ENCODE assay signal across 2 cellular contexts in genomic region chr2:42339191-42339912, GRCh38.
A peak's percentile ranks its signal among the peaks of the same experiment; 100 is the strongest.
TF ChIP-seq lines count a peak whose summit lies in the region.

No MANE protein-coding gene starts in this region.

TF ChIP-seq in HCT116, 20 proteins besides CTCF, POLR2A, EP300 and RAD21:
- no peak for TF ChIP-seq MAX (IDR thresholded peaks at IDR 0.05)
- TF ChIP-seq TCF7L2 (IDR thresholded peaks at IDR 0.05; ENCODE audit: borderline replicate concordance, extremely low read depth, insufficient read depth, insufficient read length) = no peak
- TF ChIP-seq CBX3 (IDR thresholded peaks at IDR 0.05; ENCODE audit: low read depth) = no peak
- no peak for TF ChIP-seq YY1 (IDR thresholded peaks at IDR 0.05; ENCODE audit: extremely low read depth, insufficient replicate concordance, low read depth, low read length)
- TF ChIP-seq SP1 (IDR thresholded peaks at IDR 0.05; ENCODE audit: low read depth) = no peak
- TF ChIP-seq SIN3A (IDR thresholded peaks at IDR 0.05; ENCODE audit: low read depth) = no peak
- TF ChIP-seq, protein P1, sequence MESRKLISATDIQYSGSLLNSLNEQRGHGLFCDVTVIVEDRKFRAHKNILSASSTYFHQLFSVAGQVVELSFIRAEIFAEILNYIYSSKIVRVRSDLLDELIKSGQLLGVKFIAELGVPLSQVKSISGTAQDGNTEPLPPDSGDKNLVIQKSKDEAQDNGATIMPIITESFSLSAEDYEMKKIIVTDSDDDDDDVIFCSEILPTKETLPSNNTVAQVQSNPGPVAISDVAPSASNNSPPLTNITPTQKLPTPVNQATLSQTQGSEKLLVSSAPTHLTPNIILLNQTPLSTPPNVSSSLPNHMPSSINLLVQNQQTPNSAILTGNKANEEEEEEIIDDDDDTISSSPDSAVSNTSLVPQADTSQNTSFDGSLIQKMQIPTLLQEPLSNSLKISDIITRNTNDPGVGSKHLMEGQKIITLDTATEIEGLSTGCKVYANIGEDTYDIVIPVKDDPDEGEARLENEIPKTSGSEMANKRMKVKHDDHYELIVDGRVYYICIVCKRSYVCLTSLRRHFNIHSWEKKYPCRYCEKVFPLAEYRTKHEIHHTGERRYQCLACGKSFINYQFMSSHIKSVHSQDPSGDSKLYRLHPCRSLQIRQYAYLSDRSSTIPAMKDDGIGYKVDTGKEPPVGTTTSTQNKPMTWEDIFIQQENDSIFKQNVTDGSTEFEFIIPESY (IDR thresholded peaks at IDR 0.05; ENCODE audit: extremely low read depth, insufficient replicate concordance, low read length) = no peak
- no peak for TF ChIP-seq EZH2phosphoT487 (IDR thresholded peaks at IDR 0.05; ENCODE audit: borderline replicate concordance)
- no peak for TF ChIP-seq ATF3 (IDR thresholded peaks at IDR 0.05)
- TF ChIP-seq POLR2AphosphoS5 (IDR thresholded peaks at IDR 0.05; ENCODE audit: low read depth, low read length) = no peak
- TF ChIP-seq ELF1 (IDR thresholded peaks at IDR 0.05; ENCODE audit: borderline replicate concordance, low read depth) = no peak
- TF ChIP-seq, protein P2, sequence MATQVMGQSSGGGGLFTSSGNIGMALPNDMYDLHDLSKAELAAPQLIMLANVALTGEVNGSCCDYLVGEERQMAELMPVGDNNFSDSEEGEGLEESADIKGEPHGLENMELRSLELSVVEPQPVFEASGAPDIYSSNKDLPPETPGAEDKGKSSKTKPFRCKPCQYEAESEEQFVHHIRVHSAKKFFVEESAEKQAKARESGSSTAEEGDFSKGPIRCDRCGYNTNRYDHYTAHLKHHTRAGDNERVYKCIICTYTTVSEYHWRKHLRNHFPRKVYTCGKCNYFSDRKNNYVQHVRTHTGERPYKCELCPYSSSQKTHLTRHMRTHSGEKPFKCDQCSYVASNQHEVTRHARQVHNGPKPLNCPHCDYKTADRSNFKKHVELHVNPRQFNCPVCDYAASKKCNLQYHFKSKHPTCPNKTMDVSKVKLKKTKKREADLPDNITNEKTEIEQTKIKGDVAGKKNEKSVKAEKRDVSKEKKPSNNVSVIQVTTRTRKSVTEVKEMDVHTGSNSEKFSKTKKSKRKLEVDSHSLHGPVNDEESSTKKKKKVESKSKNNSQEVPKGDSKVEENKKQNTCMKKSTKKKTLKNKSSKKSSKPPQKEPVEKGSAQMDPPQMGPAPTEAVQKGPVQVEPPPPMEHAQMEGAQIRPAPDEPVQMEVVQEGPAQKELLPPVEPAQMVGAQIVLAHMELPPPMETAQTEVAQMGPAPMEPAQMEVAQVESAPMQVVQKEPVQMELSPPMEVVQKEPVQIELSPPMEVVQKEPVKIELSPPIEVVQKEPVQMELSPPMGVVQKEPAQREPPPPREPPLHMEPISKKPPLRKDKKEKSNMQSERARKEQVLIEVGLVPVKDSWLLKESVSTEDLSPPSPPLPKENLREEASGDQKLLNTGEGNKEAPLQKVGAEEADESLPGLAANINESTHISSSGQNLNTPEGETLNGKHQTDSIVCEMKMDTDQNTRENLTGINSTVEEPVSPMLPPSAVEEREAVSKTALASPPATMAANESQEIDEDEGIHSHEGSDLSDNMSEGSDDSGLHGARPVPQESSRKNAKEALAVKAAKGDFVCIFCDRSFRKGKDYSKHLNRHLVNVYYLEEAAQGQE (IDR thresholded peaks at IDR 0.05; ENCODE audit: low read depth) = no peak
- TF ChIP-seq JUND (IDR thresholded peaks at IDR 0.05) = no peak
- no peak for TF ChIP-seq ZFX (IDR thresholded peaks at IDR 0.05)

TF ChIP-seq in HepG2, 621 proteins besides CTCF, POLR2A, EP300 and RAD21 (continues in another document):
- TF ChIP-seq NR3C1 (CRISPR knock-in tag; IDR thresholded peaks at IDR 0.05) (no peak), JDP2 (CRISPR knock-in tag; IDR thresholded peaks at IDR 0.05; ENCODE audit: borderline replicate concordance) (no peak), SOX13 (IDR thresholded peaks at IDR 0.05) (no peak), SOX13 (CRISPR knock-in tag; conservative IDR thresholded peaks at IDR 0.05 in 1 of 2, IDR thresholded peaks at IDR 0.05 in 1 of 2) (no peak), HBP1 (CRISPR knock-in tag; IDR thresholded peaks at IDR 0.05; ENCODE audit: low read depth) (no peak), HMG20A (CRISPR knock-in tag; IDR thresholded peaks at IDR 0.05; ENCODE audit: borderline replicate concordance) (no peak), BATF2 (CRISPR knock-in tag; IDR thresholded peaks at IDR 0.05) (0 out of 2 replicates have a peak, but pooled peaks have one; percentile 2), HNRNPLL (IDR thresholded peaks at IDR 0.05; ENCODE audit: low read depth, low read length, poor library complexity, severe bottlenecking) (no peak), ZFP36L1 (CRISPR knock-in tag; IDR thresholded peaks at IDR 0.05) (no peak), ZNF772 (CRISPR knock-in tag; IDR thresholded peaks at IDR 0.05) (peak; percentile 55; the same call in 1 of the 2 replicates), ZNF567 (CRISPR knock-in tag; IDR thresholded peaks at IDR 0.05; ENCODE audit: borderline replicate concordance) (no peak), NAIF1 (CRISPR knock-in tag; IDR thresholded peaks at IDR 0.05; ENCODE audit: borderline replicate concordance) (no peak), ZNF468 (CRISPR knock-in tag; IDR thresholded peaks at IDR 0.05) (no peak), ZNF253 (CRISPR knock-in tag; IDR thresholded peaks at IDR 0.05; ENCODE audit: borderline replicate concordance) (no peak), PCBP1 (IDR thresholded peaks at IDR 0.05; ENCODE audit: borderline replicate concordance, low read depth, low read length) (no peak), ZSCAN22 (CRISPR knock-in tag; IDR thresholded peaks at IDR 0.05) (no peak), ZNF292 (CRISPR knock-in tag; IDR thresholded peaks at IDR 0.05; ENCODE audit: borderline replicate concordance, low read depth) (no peak), ZNF776 (CRISPR knock-in tag; IDR thresholded peaks at IDR 0.05) (no peak), BORCS8-MEF2B (CRISPR knock-in tag; IDR thresholded peaks at IDR 0.05) (peak; percentile 10; the same call in 1 of the 2 replicates), ATF3 (CRISPR knock-in tag; IDR thresholded peaks at IDR 0.05) (no peak), ZNF460 (CRISPR knock-in tag; IDR thresholded peaks at IDR 0.05; ENCODE audit: borderline replicate concordance) (no peak), KLF13 (CRISPR knock-in tag; IDR thresholded peaks at IDR 0.05) (no peak), ISL2 (CRISPR knock-in tag; IDR thresholded peaks at IDR 0.05) (no peak), ZNF317 (CRISPR knock-in tag; IDR thresholded peaks at IDR 0.05) (no peak), NRL (CRISPR knock-in tag; IDR thresholded peaks at IDR 0.05; ENCODE audit: borderline replicate concordance) (no peak), MIXL1 (CRISPR knock-in tag; IDR thresholded peaks at IDR 0.05) (no peak), ZSCAN31 (CRISPR knock-in tag; IDR thresholded peaks at IDR 0.05; ENCODE audit: low read depth) (no peak), NFKB2 (CRISPR knock-in tag; IDR thresholded peaks at IDR 0.05; ENCODE audit: borderline replicate concordance) (no peak; the same call in 1 of the 2 replicates), ZNF83 (CRISPR knock-in tag; IDR thresholded peaks at IDR 0.05; ENCODE audit: borderline replicate concordance) (no peak), SOX6 (IDR thresholded peaks at IDR 0.05) (no peak), SOX6 (CRISPR knock-in tag; IDR thresholded peaks at IDR 0.05) (no peak), ZFP82 (CRISPR knock-in tag; IDR thresholded peaks at IDR 0.05; ENCODE audit: borderline replicate concordance) (0 out of 2 replicates have a peak, but pooled peaks have one; percentile 31), ZNF816 (CRISPR knock-in tag; IDR thresholded peaks at IDR 0.05; ENCODE audit: borderline replicate concordance) (peak; percentile 34; the same call in 1 of the 2 replicates), ZNF850 (CRISPR knock-in tag; conservative IDR thresholded peaks at IDR 0.05) (no peak), SPEN (CRISPR knock-in tag; IDR thresholded peaks at IDR 0.05; ENCODE audit: low read depth) (no peak)
- TF ChIP-seq, protein P1 (CRISPR knock-in tag; IDR thresholded peaks at IDR 0.05) = peak; percentile 84
- TF ChIP-seq, protein P3, sequence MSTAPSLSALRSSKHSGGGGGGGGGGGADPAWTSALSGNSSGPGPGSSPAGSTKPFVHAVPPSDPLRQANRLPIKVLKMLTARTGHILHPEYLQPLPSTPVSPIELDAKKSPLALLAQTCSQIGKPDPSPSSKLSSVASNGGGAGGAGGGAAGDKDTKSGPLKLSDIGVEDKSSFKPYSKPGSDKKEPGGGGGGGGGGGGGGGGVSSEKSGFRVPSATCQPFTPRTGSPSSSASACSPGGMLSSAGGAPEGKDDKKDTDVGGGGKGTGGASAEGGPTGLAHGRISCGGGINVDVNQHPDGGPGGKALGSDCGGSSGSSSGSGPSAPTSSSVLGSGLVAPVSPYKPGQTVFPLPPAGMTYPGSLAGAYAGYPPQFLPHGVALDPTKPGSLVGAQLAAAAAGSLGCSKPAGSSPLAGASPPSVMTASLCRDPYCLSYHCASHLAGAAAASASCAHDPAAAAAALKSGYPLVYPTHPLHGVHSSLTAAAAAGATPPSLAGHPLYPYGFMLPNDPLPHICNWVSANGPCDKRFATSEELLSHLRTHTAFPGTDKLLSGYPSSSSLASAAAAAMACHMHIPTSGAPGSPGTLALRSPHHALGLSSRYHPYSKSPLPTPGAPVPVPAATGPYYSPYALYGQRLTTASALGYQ (CRISPR knock-in tag; IDR thresholded peaks at IDR 0.05) = no peak
- TF ChIP-seq, protein P4, sequence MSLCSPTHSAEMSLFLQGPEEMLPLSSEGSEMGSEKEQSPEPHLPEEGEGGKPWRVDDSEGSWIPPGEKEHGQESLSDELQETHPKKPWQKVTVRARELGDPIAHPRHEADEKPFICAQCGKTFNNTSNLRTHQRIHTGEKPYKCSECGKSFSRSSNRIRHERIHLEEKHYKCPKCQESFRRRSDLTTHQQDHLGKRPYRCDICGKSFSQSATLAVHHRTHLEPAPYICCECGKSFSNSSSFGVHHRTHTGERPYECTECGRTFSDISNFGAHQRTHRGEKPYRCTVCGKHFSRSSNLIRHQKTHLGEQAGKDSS (CRISPR knock-in tag; IDR thresholded peaks at IDR 0.05; ENCODE audit: borderline replicate concordance, low read depth) = 0 out of 2 replicates have a peak, but pooled peaks have one; percentile 18
- TF ChIP-seq, protein P5, sequence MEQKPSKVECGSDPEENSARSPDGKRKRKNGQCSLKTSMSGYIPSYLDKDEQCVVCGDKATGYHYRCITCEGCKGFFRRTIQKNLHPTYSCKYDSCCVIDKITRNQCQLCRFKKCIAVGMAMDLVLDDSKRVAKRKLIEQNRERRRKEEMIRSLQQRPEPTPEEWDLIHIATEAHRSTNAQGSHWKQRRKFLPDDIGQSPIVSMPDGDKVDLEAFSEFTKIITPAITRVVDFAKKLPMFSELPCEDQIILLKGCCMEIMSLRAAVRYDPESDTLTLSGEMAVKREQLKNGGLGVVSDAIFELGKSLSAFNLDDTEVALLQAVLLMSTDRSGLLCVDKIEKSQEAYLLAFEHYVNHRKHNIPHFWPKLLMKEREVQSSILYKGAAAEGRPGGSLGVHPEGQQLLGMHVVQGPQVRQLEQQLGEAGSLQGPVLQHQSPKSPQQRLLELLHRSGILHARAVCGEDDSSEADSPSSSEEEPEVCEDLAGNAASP (CRISPR knock-in tag; IDR thresholded peaks at IDR 0.05; ENCODE audit: borderline replicate concordance) = no peak
